ENCODE assay signal across 1 cellular context in genomic region chr22:43827926-43828710, GRCh38.
TF ChIP-seq lines count a peak whose summit lies in the region.

No MANE protein-coding gene starts in this region.

TF ChIP-seq in K562, 482 proteins besides CTCF, POLR2A, EP300 and RAD21 (continued from another document):
- no peak for TF ChIP-seq ZNF395 (CRISPR knock-in tag; IDR thresholded peaks at IDR 0.05)
- no peak for TF ChIP-seq XRCC3 (IDR thresholded peaks at IDR 0.05)
- no peak for TF ChIP-seq ZBTB26 (CRISPR knock-in tag; IDR thresholded peaks at IDR 0.05)
- TF ChIP-seq MEF2A (IDR thresholded peaks at IDR 0.05; ENCODE audit: control insufficient read depth, low read depth, low read length): no peak
- no peak for TF ChIP-seq CHD2 (IDR thresholded peaks at IDR 0.05; ENCODE audit: low read depth, low read length)
- TF ChIP-seq, protein P1, sequence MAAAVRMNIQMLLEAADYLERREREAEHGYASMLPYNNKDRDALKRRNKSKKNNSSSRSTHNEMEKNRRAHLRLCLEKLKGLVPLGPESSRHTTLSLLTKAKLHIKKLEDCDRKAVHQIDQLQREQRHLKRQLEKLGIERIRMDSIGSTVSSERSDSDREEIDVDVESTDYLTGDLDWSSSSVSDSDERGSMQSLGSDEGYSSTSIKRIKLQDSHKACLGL (CRISPR knock-in tag; IDR thresholded peaks at IDR 0.05; ENCODE audit: borderline replicate concordance, poor library complexity, severe bottlenecking): no peak
- TF ChIP-seq HNRNPH1 (optimal IDR thresholded peaks at IDR 0.05; ENCODE audit: low read depth, low read length): no peak
